Comparison of ENCODE assay signal across 8 cellular contexts in genomic region chr17:47511701-47512146, GRCh38. TPM values are rescaled to one million over a fixed set of nuclear protein-coding genes. Genes with fewer than 3 reads are reported as not detected.
A peak's percentile ranks its signal among the peaks of the same experiment; 100 is the strongest.
DNase-seq lines count a peak whose midpoint lies in the region; ATAC-seq, FAIRE-seq and TF ChIP-seq lines count a peak whose summit lies in the region.
"Not testable (repeated sequence)": the region's sequence is repeated elsewhere in the genome, so short reads cannot be mapped to it uniquely, and the experiment has no call there.

No MANE protein-coding gene starts in this region.

- dilution Hi-C loops in keratinocyte (cut with MboI; ENCODE audit: extremely low pct_ligation_motif_present, low sequenced_read_pairs): not testable (repeated sequence)

- H3K9me3 ChIP-seq in Karpas-422 (ENCODE audit: low read length); OCI-LY3 (ENCODE audit: insufficient read depth, low read length); keratinocyte (ENCODE audit: control insufficient read depth, low read depth, low read length); upper lobe of right lung: not testable (repeated sequence)

- H3K27ac Mint-ChIP-seq in WTC11 (peak overlapping the region; percentile 90; the same call in 1 of the 2 replicates), nephron (peak overlapping the region in 2 of 3 experiments; percentile 5 to 10)

- H3K9me2 ChIP-seq in Karpas-422 (replicated peaks; ENCODE audit: insufficient read depth, low read length): not testable (repeated sequence)

- H3K9me3 Mint-ChIP-seq in WTC11, nephron: not testable (repeated sequence)

- H3K36me3 ChIP-seq in Karpas-422 (ENCODE audit: insufficient read depth, low read length); OCI-LY3 (replicated peaks; ENCODE audit: low read depth, low read length); keratinocyte (ENCODE audit: control insufficient read depth in 2 of 2, extremely low read depth in 1 of 2, insufficient read depth in 2 of 2, low read length in 2 of 2); upper lobe of right lung: not testable (repeated sequence)

- H2AFZ ChIP-seq in Karpas-422 (ENCODE audit: low read length) (peak overlapping the region; percentile 28; the same call in 1 of the 2 replicates), OCI-LY3 (ENCODE audit: low read depth, low read length) (peak overlapping the region; percentile 81), keratinocyte (ENCODE audit: control insufficient read depth, low read length) (peak overlapping the region; percentile 63)

- H3K4me1 Mint-ChIP-seq in WTC11: not testable (repeated sequence)
- peaks cover 17% of the 10 kb centered on the region for H3K4me1 Mint-ChIP-seq in nephron

- not testable (repeated sequence) for FAIRE-seq in keratinocyte (lab: Jason Lieb, UNC)

- POLR2A ChIA-PET in WTC11 (lab: Charles Lee): not testable (repeated sequence)

- CTCF ChIA-PET in WTC11 (lab: Charles Lee): not testable (repeated sequence)

- not testable (repeated sequence) for H3K27me3 Mint-ChIP-seq in WTC11 (ENCODE audit: low read depth); nephron (ENCODE audit: low read depth)

- H3K9me1 ChIP-seq in keratinocyte (ENCODE audit: control insufficient read depth, extremely low read depth, insufficient read depth, low read length): not testable (repeated sequence)

- DNase-seq in ELF-1 (ENCODE audit: low read depth, low spot score): peak; percentile 63
- not testable (repeated sequence) for DNase-seq in Karpas-422; epithelial cell of prostate (ENCODE audit: low read depth, low spot score); keratinocyte (ENCODE audit: low read depth, low spot score); upper lobe of right lung
- peak; percentile 33 for DNase-seq in WTC11 (ENCODE audit: low spot score)

- ATAC-seq in WTC11 (peak; percentile 99), upper lobe of right lung (peak; percentile 92)

- not testable (repeated sequence) for H4K20me1 ChIP-seq in Karpas-422 (ENCODE audit: insufficient read depth, low read depth, low read length); OCI-LY3 (ENCODE audit: insufficient read depth, low read length); keratinocyte (ENCODE audit: control insufficient read depth, extremely low read depth, insufficient read depth, low read length)

- intact Hi-C loops in upper lobe of right lung (cut with DNase I): not testable (repeated sequence)

- not testable (repeated sequence) for H3K36me3 Mint-ChIP-seq in WTC11; nephron (ENCODE audit: low read depth)

- not testable (repeated sequence) for TF ChIP-seq CTCF in OCI-LY3 (IDR thresholded peaks at IDR 0.05; ENCODE audit: low read depth, low read length); WTC11 (IDR thresholded peaks at IDR 0.05); keratinocyte (optimal IDR thresholded peaks at IDR 0.05 in 1 of 3, IDR thresholded peaks at IDR 0.05 in 1 of 3, conservative IDR thresholded peaks at IDR 0.05 in 1 of 3; ENCODE audit: extremely low read depth in 1 of 3, insufficient read depth in 2 of 3, low read length in 3 of 3); nephron (IDR thresholded peaks at IDR 0.05; ENCODE audit: unreplicated experiment in 3 of 3); upper lobe of right lung (IDR thresholded peaks at IDR 0.05)

- H3K27ac ChIP-seq in Karpas-422 (ENCODE audit: low read length); OCI-LY3 (ENCODE audit: low read length): not testable (repeated sequence)
- H3K27ac ChIP-seq in epithelial cell of prostate (peak overlapping the region; percentile 91), keratinocyte (ENCODE audit: control insufficient read depth, insufficient read depth, low read length) (peak overlapping the region; percentile 65), upper lobe of right lung (peak overlapping the region; percentile 60)

- H3K4me3 Mint-ChIP-seq in WTC11: peak overlapping the region; percentile 31
- not testable (repeated sequence) for H3K4me3 Mint-ChIP-seq in nephron

- H3K27me3 ChIP-seq in Karpas-422 (ENCODE audit: low read length); OCI-LY3 (ENCODE audit: low read depth, low read length); keratinocyte (ENCODE audit: control insufficient read depth, extremely low read depth, insufficient read depth, low read length); upper lobe of right lung: not testable (repeated sequence)

- H3K79me2 ChIP-seq in Karpas-422 (ENCODE audit: low read length); OCI-LY3 (ENCODE audit: low read length); keratinocyte (ENCODE audit: control insufficient read depth, insufficient read depth, low read length): not testable (repeated sequence)

- not testable (repeated sequence) for H3K4me3 ChIP-seq in Karpas-422 (ENCODE audit: low read length); OCI-LY3 (ENCODE audit: low read length); keratinocyte (ENCODE audit: control insufficient read depth in 2 of 3, extremely low read depth in 1 of 3, insufficient read depth in 2 of 3, low read depth in 1 of 3, low read length in 3 of 3); upper lobe of right lung

- not testable (repeated sequence) for H3K4me2 ChIP-seq in Karpas-422 (ENCODE audit: low read depth, low read length, poor library complexity, severe bottlenecking)
- H3K4me2 ChIP-seq in OCI-LY3 (ENCODE audit: low read length) (peak overlapping the region; percentile 51), keratinocyte (ENCODE audit: control insufficient read depth, extremely low read depth, insufficient read depth, low read depth, low read length) (peak overlapping the region; percentile 56)

- not testable (repeated sequence) for H3K9ac ChIP-seq in Karpas-422 (ENCODE audit: low read length); OCI-LY3 (ENCODE audit: low read length)
- peak overlapping the region; percentile 58 for H3K9ac ChIP-seq in keratinocyte (ENCODE audit: control insufficient read depth, extremely low read depth, insufficient read depth, low read length)

- not testable (repeated sequence) for H3K4me1 ChIP-seq in Karpas-422 (ENCODE audit: low read length); OCI-LY3 (ENCODE audit: low read length); keratinocyte (ENCODE audit: control insufficient read depth, extremely low read depth, insufficient read depth, low read length); upper lobe of right lung

RNA-seq across cellular contexts. Expression of gene NPEPPS, which starts 19.2 kb away (rescaled TPM):
- 52.4 and 64.4 TPM in 2 replicates for total RNA-seq in Karpas-422 (2014; rRNA removed; shearing (Covaris generic); ENCODE audit: low replicate concordance)
- total RNA-seq in WTC11 (2021) (97.1 to 127 TPM (median 111 TPM) in 3 replicates), upper lobe of right lung (113 TPM)
- polyA plus RNA-seq in keratinocyte: 72.3 to 122 TPM (median 106 TPM) in 3 replicates
- polyA plus RNA-seq in keratinocyte (2011; ENCODE audit: low read depth): 244 TPM
- polyA plus RNA-seq in keratinocyte (2011; cell fraction: cytosol; rRNA removed): 54.9 and 83.0 TPM in 2 replicates
- polyA plus RNA-seq in keratinocyte (2011; cell fraction: nucleus; rRNA removed): 164 and 259 TPM in 2 replicates
- polyA plus RNA-seq in keratinocyte (2012; ENCODE audit: low replicate concordance): 63.3 and 123 TPM in 2 replicates
- polyA minus RNA-seq in keratinocyte: 77.3 to 240 TPM (median 134 TPM) in 3 replicates
- 70.0 TPM for polyA minus RNA-seq in keratinocyte (2011; cell fraction: cytosol; rRNA and poly(A)+ RNA removed)
- 97.5 and 197 TPM in 2 replicates for polyA minus RNA-seq in keratinocyte (2011; cell fraction: nucleus; rRNA and poly(A)+ RNA removed)

Comparison
In these comparisons a context has a peak if more than half of its experiments do, and no peak if none do; other contexts are left out.
1. H2AFZ ChIP-seq: peak in every context shown above with its lines; median percentile 81 in OCI-LY3; 63 in keratinocyte; 28 in Karpas-422.